18 cellular contexts compared by ENCODE assay signal in genomic region chr7:944744-945143, GRCh38. TPM values are rescaled to one million over a fixed set of nuclear protein-coding genes. Genes with fewer than 3 reads are reported as not detected.
A peak's percentile ranks its signal among the peaks of the same experiment; 100 is the strongest.
DNase-seq lines count a peak whose midpoint lies in the region; ATAC-seq and TF ChIP-seq lines count a peak whose summit lies in the region.
"Had no signal": no experiment of that assay in that cellular context is flagged by ENCODE, and none has a peak within 500 bp of the region (broad histone marks: within the 10 kb centered on the region; RNA-seq: fewer than 3 reads in every experiment).

No MANE protein-coding gene starts in this region.

- H3K4me3 ChIP-seq in HCT116 (replicated peaks in 1 of 2; ENCODE audit: low read depth in 1 of 2, low read length in 2 of 2): peak overlapping the region; percentile 53 to 68
- no peak overlapping the region for H3K4me3 ChIP-seq in mammary epithelial cell (replicated peaks in 1 of 3; ENCODE audit: insufficient read depth in 1 of 3, low read depth in 2 of 3, low read length in 3 of 3)
- peak overlapping the region; percentile 52 for H3K4me3 ChIP-seq in lower lobe of right lung
- H3K4me3 ChIP-seq in thyroid gland (replicated peaks in 1 of 3): no peak overlapping the region
- H3K4me3 ChIP-seq: SJCRH30, spleen had no signal

- WGBS in mammary epithelial cell (ENCODE audit: low coverage, missing lambda C conversion rate): 0% methylated on average over 5 of the region's 5 CpGs
- WGBS in thyroid gland, 2 donors: 45 to 58% methylated on average over 5 of the region's 5 CpGs

- POLR2A ChIA-PET in HCT116 (lab: Charles Lee): no interaction called here

- CTCF ChIA-PET in HCT116 (lab: Charles Lee): interaction anchor here (0.8 kb wide), 1 partner anchor 35 kb away, joined by 3 read pairs; no protein-coding TSS in a partner anchor
- CTCF ChIA-PET in mammary epithelial cell (lab: Charles Lee; ENCODE audit: low non-redundant PET): no interaction called here

- 0 out of 4 replicates have a peak, but pooled peaks cover 0 to 4% of the 10 kb centered on the region in 2 experiments for H3K9me3 ChIP-seq in HCT116 (ENCODE audit: control insufficient read depth in 1 of 2, insufficient read depth in 1 of 2, low read depth in 1 of 2, low read length in 2 of 2)
- H3K9me3 ChIP-seq in mammary epithelial cell (replicated peaks; ENCODE audit: insufficient read depth, low read length): peaks cover 4% of the 10 kb centered on the region
- H3K9me3 ChIP-seq in lower lobe of right lung: no peaks in the 10 kb centered on the region
- no peaks in the 10 kb centered on the region for H3K9me3 ChIP-seq in thyroid gland
- H3K9me3 ChIP-seq: SJCRH30 had no signal

- ATAC-seq in HCT116: no peak
- no peak for ATAC-seq in lower lobe of right lung
- ATAC-seq in GM21447 (IDR thresholded peaks at IDR 0.05; ENCODE audit: unreplicated experiment): no peak
- no peak for ATAC-seq in HG03159 (IDR thresholded peaks at IDR 0.05; ENCODE audit: unreplicated experiment)
- ATAC-seq: activated CD8-positive, alpha-beta T cell treated with anti-CD3 and anti-CD28 coated beads for 36 hours; CD8-positive, alpha-beta T cell; naive thymus-derived CD8-positive, alpha-beta T cell had no signal

- BruUV-seq in HCT116 (replicated peaks; lab: Mats Ljungman, UMichigan) (no TSS peak), mammary epithelial cell (replicated peaks; lab: Mats Ljungman, UMichigan) (no TSS peak)

- DNase-seq in HCT116 (ENCODE audit: low read depth, low spot score): no peak
- DNase-seq in mammary epithelial cell: no peak
- DNase-seq in lower lobe of right lung: no peak
- no peak for DNase-seq in thyroid gland
- DNase-seq in NOMO-1 treated with DMSO at 0.1 percent for 48 hours (lab: John Stamatoyannopoulos, UW; ENCODE audit: unreplicated experiment): no peak
- no peak for DNase-seq in NCI-H82 treated with DMSO at 0.1 percent for 48 hours (lab: John Stamatoyannopoulos, UW; ENCODE audit: unreplicated experiment)
- DNase-seq: activated CD8-positive, alpha-beta T cell treated with anti-CD3 and anti-CD28 coated beads for 36 hours; activated T-cell treated with anti-CD3 and anti-CD28 coated beads, Interleukin-2, amount 50 U/mL, for 24 hours; NCI-H1092 treated with DMSO at 0.1 percent for 48 hours; SJCRH30; T-helper 2 cell had no signal

- intact Hi-C loops in HCT116 (cut with micrococcal nuclease) (no loop called here), mammary epithelial cell (cut with micrococcal nuclease) (loop anchor here (2.0 to 10.0 kb wide), 2 partner anchors 16 to 130 kb away; no protein-coding TSS in a partner anchor), lower lobe of right lung (cut with DNase I) (no loop called here), thyroid gland (cut with DNase I) (no loop called here)

- peaks cover 28 to 52% of the 10 kb centered on the region in 2 experiments for H3K4me1 ChIP-seq in HCT116 (ENCODE audit: control insufficient read depth in 1 of 2, insufficient read depth in 2 of 2, low read length in 2 of 2)
- H3K4me1 ChIP-seq in mammary epithelial cell (ENCODE audit: insufficient read depth, low read length): peaks cover 30% of the 10 kb centered on the region
- H3K4me1 ChIP-seq in lower lobe of right lung: peaks cover 7% of the 10 kb centered on the region
- peaks cover 27% of the 10 kb centered on the region in 2 donors for H3K4me1 ChIP-seq in thyroid gland
- H3K4me1 ChIP-seq: SJCRH30 had no signal

- no peak overlapping the region for H2AFZ ChIP-seq in HCT116 (ENCODE audit: low read depth, low read length, poor library complexity, severe bottlenecking)
- peak overlapping the region; percentile 72 for H2AFZ ChIP-seq in mammary epithelial cell (ENCODE audit: low read depth, low read length)

- H3K9ac ChIP-seq in HCT116 (ENCODE audit: low read length) (peak overlapping the region; percentile 85), mammary epithelial cell (ENCODE audit: insufficient read depth, low read length) (no peak overlapping the region)

- TF ChIP-seq RAD21 in HCT116 (IDR thresholded peaks at IDR 0.05; ENCODE audit: low read depth): no peak

- H3K79me2 ChIP-seq in HCT116 (ENCODE audit: insufficient read depth, low read length): peaks cover 12% of the 10 kb centered on the region; the same call in 1 of the 2 replicates
- H3K79me2 ChIP-seq in mammary epithelial cell (ENCODE audit: insufficient read depth, low read length): no peaks in the 10 kb centered on the region

- in situ Hi-C loops in mammary epithelial cell (cut with MboI; ENCODE audit: low sequenced_read_pairs in 2 of 2): no loop called here

- H3K36me3 ChIP-seq in HCT116 (ENCODE audit: control insufficient read depth in 1 of 2, insufficient read depth in 2 of 2, low read length in 2 of 2) (no peaks in the 10 kb centered on the region), mammary epithelial cell (ENCODE audit: insufficient read depth, low read length) (no peaks in the 10 kb centered on the region), lower lobe of right lung (no peaks in the 10 kb centered on the region), thyroid gland (no peaks in the 10 kb centered on the region)
- H3K36me3 ChIP-seq: SJCRH30 had no signal

- dilution Hi-C loops in mammary epithelial cell (cut with HindIII; ENCODE audit: low sequenced_read_pairs): no loop called here

- H4K20me1 ChIP-seq in HCT116 (ENCODE audit: insufficient read depth) (no peaks in the 10 kb centered on the region), mammary epithelial cell (ENCODE audit: insufficient read depth, low read length) (no peaks in the 10 kb centered on the region)

- RAD21 ChIA-PET in HCT116 (lab: Charles Lee; ENCODE audit: low non-redundant PET in 1 of 2, low total read pairs in 2 of 2, uncharacterized antibody in 2 of 2, unreplicated experiment in 2 of 2): no interaction called here

- H3K9me2 ChIP-seq in HCT116 (ENCODE audit: insufficient read depth): no peaks in the 10 kb centered on the region

- H3K27me3 ChIP-seq in HCT116 (ENCODE audit: insufficient read depth, low read length): 0 out of 2 replicates have a peak, but pooled peaks cover 4% of the 10 kb centered on the region
- no peaks in the 10 kb centered on the region for H3K27me3 ChIP-seq in mammary epithelial cell (ENCODE audit: insufficient read depth, low read length)
- no peaks in the 10 kb centered on the region for H3K27me3 ChIP-seq in lower lobe of right lung (ENCODE audit: low read depth)
- no peaks in the 10 kb centered on the region for H3K27me3 ChIP-seq in thyroid gland
- H3K27me3 ChIP-seq: SJCRH30 had no signal

- peak overlapping the region; percentile 98 for H3K27ac ChIP-seq in HCT116 (ENCODE audit: low read depth, low read length)
- H3K27ac ChIP-seq in mammary epithelial cell (ENCODE audit: insufficient read depth, low read depth, low read length): peak overlapping the region; percentile 61
- H3K27ac ChIP-seq in lower lobe of right lung: peak overlapping the region; percentile 88
- H3K27ac ChIP-seq in thyroid gland: peak overlapping the region; percentile 95 to 99 (median 98)
- H3K27ac ChIP-seq: SJCRH30, spleen had no signal

- TF ChIP-seq CTCF in HCT116 (IDR thresholded peaks at IDR 0.05 in 2 of 3, conservative IDR thresholded peaks at IDR 0.05 in 1 of 3; ENCODE audit: borderline replicate concordance in 1 of 3, insufficient read depth in 1 of 3, low read depth in 2 of 3, low read length in 2 of 3) (no peak), mammary epithelial cell (conservative IDR thresholded peaks at IDR 0.05 in 1 of 2, IDR thresholded peaks at IDR 0.05 in 1 of 2; ENCODE audit: extremely low read depth in 1 of 2, insufficient read depth in 1 of 2, low read depth in 1 of 2, low read length in 2 of 2) (no peak), lower lobe of right lung (IDR thresholded peaks at IDR 0.05) (no peak), thyroid gland (IDR thresholded peaks at IDR 0.05) (no peak)

- peak overlapping the region; percentile 98 for H3K4me2 ChIP-seq in HCT116 (ENCODE audit: low read length)
- peak overlapping the region; percentile 94 for H3K4me2 ChIP-seq in mammary epithelial cell (ENCODE audit: insufficient read depth, low read depth, low read length)

- TF ChIP-seq POLR2A in HCT116 (IDR thresholded peaks at IDR 0.05; ENCODE audit: borderline replicate concordance, extremely low read depth, insufficient read depth, insufficient read length): no peak
- no peak for TF ChIP-seq POLR2A in thyroid gland (IDR thresholded peaks at IDR 0.05)

TF ChIP-seq in HCT116, 20 proteins besides CTCF, POLR2A, EP300 and RAD21 (continues in another document):
- no peak for TF ChIP-seq EGR1 (IDR thresholded peaks at IDR 0.05; ENCODE audit: low read depth)
- TF ChIP-seq EZH2 (IDR thresholded peaks at IDR 0.05): no peak

RNA-seq across cellular contexts. Expression of gene ADAP1, which starts 9.7 kb away (rescaled TPM):
- total RNA-seq in HCT116 (2021; ENCODE audit: unreplicated experiment) (34.0 TPM), mammary epithelial cell (10 to 100 TPM; 11.0 to 21.4 TPM), lower lobe of right lung (33.9 TPM), thyroid gland (10 to 100 TPM; 11.7 to 29.9 (median 23.4) TPM)
- 48.8 and 50.6 TPM in 2 replicates for polyA plus RNA-seq in HCT116 (2012)
- polyA plus RNA-seq in mammary epithelial cell: 9.3 TPM
- 31.4 TPM for polyA minus RNA-seq in mammary epithelial cell

RNA-seq across cellular contexts. Expression of gene COX19, which starts 30.6 kb away (rescaled TPM):
- 14.0 TPM for total RNA-seq in HCT116 (2021; ENCODE audit: unreplicated experiment)
- 5.3 and 7.0 TPM in 2 replicates for polyA plus RNA-seq in HCT116 (2012)
- total RNA-seq in mammary epithelial cell: 10 to 100 TPM; 11.2 to 15.9 TPM
- polyA plus RNA-seq in mammary epithelial cell: 4.5 TPM
- polyA minus RNA-seq in mammary epithelial cell: 1.9 TPM
- total RNA-seq in lower lobe of right lung: 12.9 TPM
- 10 to 100 TPM in 3 of 4 donors, 1 to 10 TPM in 1; 8.2 to 28.2 (median 17.8) TPM for total RNA-seq in thyroid gland

RNA-seq across cellular contexts. Expression of gene CYP2W1, which starts 38.2 kb away (rescaled TPM):
- total RNA-seq in HCT116 (2021; ENCODE audit: unreplicated experiment) (not detected), mammary epithelial cell (not detected), lower lobe of right lung (not detected), thyroid gland (not detected)
- 0.08 and 0.12 TPM in 2 replicates for polyA plus RNA-seq in HCT116 (2012)
- polyA plus RNA-seq in mammary epithelial cell: not detected
- polyA minus RNA-seq in mammary epithelial cell: not detected
- total RNA-seq: activated CD8-positive, alpha-beta T cell treated with anti-CD3 and anti-CD28 coated beads for 36 hours; CD8-positive, alpha-beta T cell; dermis microvascular lymphatic vessel endothelial cell; glomerular endothelial cell; naive thymus-derived CD8-positive, alpha-beta T cell; SJCRH30 had no signal
- polyA plus RNA-seq: naive thymus-derived CD8-positive, alpha-beta T cell had no signal

Comparison
In these comparisons a context has a peak if more than half of its experiments do, and no peak if none do; other contexts are left out.
1. H3K4me3 ChIP-seq: peak in HCT116 (2 of 2) and lower lobe of right lung (single experiment); none in mammary epithelial cell (0 of 3) and thyroid gland (0 of 3).
2. Peak in every context shown above with its lines, with median percentiles within 50 percentile points of each other: H3K27ac ChIP-seq.